Comparison of ENCODE assay signal across 17 cellular contexts in the genomic region with DNA sequence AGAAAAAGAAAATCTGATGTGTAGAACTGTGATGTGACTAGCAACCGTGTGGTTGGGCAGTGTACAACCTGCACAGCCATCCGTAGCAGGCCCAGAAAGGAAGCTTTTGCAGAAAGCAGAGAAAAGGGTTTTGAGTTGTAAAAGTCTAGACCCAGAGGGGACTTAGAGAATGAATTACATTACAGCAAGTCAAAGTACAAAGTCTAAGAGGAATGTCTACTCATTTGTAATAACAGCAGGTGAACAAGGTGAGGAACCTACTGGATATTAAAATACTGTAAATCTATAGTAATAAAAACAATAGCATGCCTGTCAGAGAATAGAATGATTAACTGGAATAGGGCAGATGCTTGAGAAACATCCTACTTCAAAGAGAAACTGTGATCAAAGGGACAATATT. TPM values are rescaled to one million over a fixed set of nuclear protein-coding genes. Genes with fewer than 3 reads are reported as not detected.
"Had no signal": no experiment of that assay in that cellular context is flagged by ENCODE, and none has a peak within 500 bp of the region (broad histone marks: within the 10 kb centered on the region; RNA-seq: fewer than 3 reads in every experiment).

No MANE protein-coding gene starts in this region.

- H3K9me3 Mint-ChIP-seq: activated naive CD8-positive, alpha-beta T cell treated with anti-CD3 and anti-CD28 coated beads, Interleukin-2, amount 50 U/mL, for 24 hours; activated T-cell treated with anti-CD3 and anti-CD28 coated beads, Interleukin-2, amount 50 U/mL, for 72 hours; naive B cell; stimulated activated naive CD8-positive, alpha-beta T cell treated with anti-CD3 and anti-CD28 coated beads, Interleukin-15, amount 100 ng/mL, for 72 hours had no signal

- DNase-seq: activated CD4-positive, CD25-positive, alpha-beta regulatory T cell treated with anti-CD3 and anti-CD28 coated beads, Interleukin-2, amount 50 U/mL, for 72 hours; activated CD8-positive, alpha-beta memory T cell treated with anti-CD3 and anti-CD28 coated beads, Interleukin-2, amount 50 U/mL, for 48 hours; activated gamma-delta T cell; activated naive CD4-positive, alpha-beta T cell treated with anti-CD3 and anti-CD28 coated beads, Interleukin-2, amount 50 U/mL, for 16 hours; activated naive CD8-positive, alpha-beta T cell treated with anti-CD3 and anti-CD28 coated beads, Interleukin-2, amount 50 U/mL, for 24 hours; activated T-cell treated with anti-CD3 and anti-CD28 coated beads, Interleukin-2, amount 50 U/mL, for 72 hours; heart right ventricle; kidney; naive B cell; right cardiac atrium; stimulated activated CD4-positive, alpha-beta T cell treated with anti-CD3 and anti-CD28 coated beads, Interleukin-1b, Interleukin-23, amount 100 ng/mL, for 48 hours; stimulated activated naive CD8-positive, alpha-beta T cell treated with anti-CD3 and anti-CD28 coated beads, Interleukin-15, amount 100 ng/mL, for 72 hours; SW 1271; tibial artery had no signal

- H3K27ac Mint-ChIP-seq: activated naive CD8-positive, alpha-beta T cell treated with anti-CD3 and anti-CD28 coated beads, Interleukin-2, amount 50 U/mL, for 24 hours; activated T-cell treated with anti-CD3 and anti-CD28 coated beads, Interleukin-2, amount 50 U/mL, for 72 hours; stimulated activated naive CD8-positive, alpha-beta T cell treated with anti-CD3 and anti-CD28 coated beads, Interleukin-15, amount 100 ng/mL, for 72 hours had no signal

- H3K4me1 Mint-ChIP-seq: naive B cell had no signal

- H3K27me3 Mint-ChIP-seq: activated naive CD8-positive, alpha-beta T cell treated with anti-CD3 and anti-CD28 coated beads, Interleukin-2, amount 50 U/mL, for 24 hours; naive B cell; stimulated activated naive CD8-positive, alpha-beta T cell treated with anti-CD3 and anti-CD28 coated beads, Interleukin-15, amount 100 ng/mL, for 72 hours had no signal

- H3K4me3 Mint-ChIP-seq: activated naive CD8-positive, alpha-beta T cell treated with anti-CD3 and anti-CD28 coated beads, Interleukin-2, amount 50 U/mL, for 24 hours; activated T-cell treated with anti-CD3 and anti-CD28 coated beads, Interleukin-2, amount 50 U/mL, for 72 hours; naive B cell; stimulated activated naive CD8-positive, alpha-beta T cell treated with anti-CD3 and anti-CD28 coated beads, Interleukin-15, amount 100 ng/mL, for 72 hours had no signal

- ATAC-seq: activated naive CD8-positive, alpha-beta T cell treated with anti-CD3 and anti-CD28 coated beads, Interleukin-2, amount 50 U/mL, for 24 hours; activated T-cell treated with anti-CD3 and anti-CD28 coated beads, Interleukin-2, amount 50 U/mL, for 72 hours; heart right ventricle; left lobe of liver; right cardiac atrium; stimulated activated naive CD8-positive, alpha-beta T cell treated with anti-CD3 and anti-CD28 coated beads, Interleukin-15, amount 100 ng/mL, for 72 hours had no signal

RNA-seq across cellular contexts. Expression of a gene that starts 29.7 kb away (rescaled TPM):
- total RNA-seq: fibroblast of villous mesenchyme, pulmonary artery endothelial cell had no signal
